ENCODE assay signal across 13 cellular contexts in the genomic region with DNA sequence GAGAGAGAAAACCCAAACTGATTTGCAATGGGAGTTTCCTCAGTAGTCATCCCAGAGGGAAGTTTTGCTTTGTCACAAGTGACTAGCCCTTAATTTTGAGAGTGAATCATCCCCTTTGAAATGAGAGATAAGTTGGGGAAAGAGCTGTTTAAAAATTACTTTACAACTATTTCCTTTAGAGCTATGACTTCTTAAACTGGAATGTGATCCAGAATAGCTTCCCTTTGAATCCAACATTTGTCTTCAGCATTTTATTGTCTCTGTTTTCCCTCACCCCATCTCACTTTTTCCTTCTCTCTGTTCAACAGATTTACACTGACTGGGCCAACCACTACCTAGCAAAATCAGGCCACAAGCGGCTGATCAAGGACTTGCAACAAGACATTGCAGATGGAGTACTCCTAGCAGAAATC.
A peak's percentile ranks its signal among the peaks of the same experiment; 100 is the strongest.
DNase-seq lines count a peak whose midpoint lies in the region; ATAC-seq and TF ChIP-seq lines count a peak whose summit lies in the region.
"Had no signal": no experiment of that assay in that cellular context is flagged by ENCODE, and none has a peak within 500 bp of the region (broad histone marks: within the 10 kb centered on the region; RNA-seq: fewer than 3 reads in every experiment).

No MANE protein-coding gene starts in this region.

- in situ Hi-C loops in brain microvascular endothelial cell (cut with HindIII; ENCODE audit: low pct_ligation_motif_present, low sequenced_read_pairs): no loop called here

- no peak overlapping the region for H3K4me3 Mint-ChIP-seq in natural killer cell
- H3K4me3 Mint-ChIP-seq: activated T-helper 17 cell treated with anti-CD3 and anti-CD28 coated beads, Interleukin-2, amount 50 U/mL, for 72 hours had no signal

- TF ChIP-seq CTCF in AG04449 (IDR thresholded peaks at IDR 0.05; ENCODE audit: insufficient read depth, low read length, missing control alignments) (no peak), brain microvascular endothelial cell (IDR thresholded peaks at IDR 0.05; ENCODE audit: low read depth, low read length, missing control alignments) (peak; percentile 2), lower lobe of right lung (IDR thresholded peaks at IDR 0.05) (no peak), natural killer cell (IDR thresholded peaks at IDR 0.05) (no peak)

- WGBS in HUES64: 56% methylated on average over 1 of the region's 1 CpG

- H3K27ac Mint-ChIP-seq in natural killer cell: no peak overlapping the region
- H3K27ac Mint-ChIP-seq: activated T-helper 17 cell treated with anti-CD3 and anti-CD28 coated beads, Interleukin-2, amount 50 U/mL, for 72 hours had no signal

- H3K36me3 ChIP-seq in HUES64 (ENCODE audit: insufficient read depth, low read length) (no peaks in the 10 kb centered on the region), brain microvascular endothelial cell (replicated peaks) (no peaks in the 10 kb centered on the region), lower lobe of right lung (no peaks in the 10 kb centered on the region)

- H3K4me1 ChIP-seq in HUES64 (ENCODE audit: insufficient read depth, low read length) (peaks cover 13% of the 10 kb centered on the region; the same call in 1 of the 2 replicates), lower lobe of right lung (peaks cover 5% of the 10 kb centered on the region)

- POLR2A ChIA-PET in AG04449 (lab: Yijun Ruan, JAX): interaction anchor here (0.9 to 1.0 kb wide), 2 partner anchors 14 to 16 kb away, joined by 3 to 12 read pairs; no protein-coding TSS in a partner anchor

- H3K27me3 ChIP-seq in HUES64 (ENCODE audit: insufficient read depth, low read length) (no peaks in the 10 kb centered on the region), brain microvascular endothelial cell (replicated peaks) (no peaks in the 10 kb centered on the region), lower lobe of right lung (ENCODE audit: low read depth) (no peaks in the 10 kb centered on the region)

- CTCF ChIA-PET in AG04449 (lab: Yijun Ruan, JAX): interaction anchor here (0.7 to 2.8 kb wide), 4 partner anchors 8 to 620 kb away, joined by 3 to 12 read pairs (median 3); no protein-coding TSS in a partner anchor

- H3K4me3 ChIP-seq in AG04449 (ENCODE audit: low read depth, low read length) (peak overlapping the region; percentile 61), HUES64 (ENCODE audit: low read length) (peak overlapping the region; percentile 26; the same call in 1 of the 2 replicates), brain microvascular endothelial cell (ENCODE audit: low read depth, low read length) (peak overlapping the region; percentile 50), lower lobe of right lung (no peak overlapping the region)

- H3K9me3 Mint-ChIP-seq in natural killer cell: peaks cover 14 to 18% of the 10 kb centered on the region in 2 donors

- no peaks in the 10 kb centered on the region for H3K27me3 Mint-ChIP-seq in natural killer cell (ENCODE audit: low read depth in 2 of 2)
- H3K27me3 Mint-ChIP-seq: activated T-helper 17 cell treated with anti-CD3 and anti-CD28 coated beads, Interleukin-2, amount 50 U/mL, for 72 hours had no signal

- H3K9ac ChIP-seq in HUES64 (ENCODE audit: low read depth, low read length): peak overlapping the region; percentile 45; the same call in 1 of the 2 replicates

- H3K9me3 ChIP-seq in HUES64 (ENCODE audit: insufficient read depth, low read depth, low read length) (no peaks in the 10 kb centered on the region), lower lobe of right lung (no peaks in the 10 kb centered on the region)

- peak; percentile 63 for DNase-seq in AG04449 (ENCODE audit: low read depth, low spot score)
- DNase-seq in brain microvascular endothelial cell: peak; percentile 64
- DNase-seq in lower lobe of right lung: no peak
- DNase-seq in MV-4-11 (lab: John Stamatoyannopoulos, UW): no peak
- DNase-seq in natural killer cell: no peak
- DNase-seq: glutamatergic neuron, right cardiac atrium, T-helper 2 cell had no signal

- ATAC-seq in lower lobe of right lung (no peak), GM21360 (IDR thresholded peaks at IDR 0.05; ENCODE audit: unreplicated experiment) (no peak), natural killer cell (no peak), HG02759 (IDR thresholded peaks at IDR 0.05; ENCODE audit: unreplicated experiment) (no peak)
- ATAC-seq: activated T-helper 17 cell treated with anti-CD3 and anti-CD28 coated beads, Interleukin-2, amount 50 U/mL, for 72 hours had no signal

- intact Hi-C loops in lower lobe of right lung (cut with DNase I) (no loop called here), natural killer cell (cut with micrococcal nuclease) (no loop called here)

- no peaks in the 10 kb centered on the region for H3K36me3 Mint-ChIP-seq in natural killer cell

- 0 out of 2 replicates have a peak overlapping the region, but pooled peaks have one; percentile 2 for H3K27ac ChIP-seq in HUES64 (ENCODE audit: low read depth, low read length)
- peak overlapping the region; percentile 76 for H3K27ac ChIP-seq in brain microvascular endothelial cell
- H3K27ac ChIP-seq in lower lobe of right lung: peak overlapping the region; percentile 1
- H3K27ac ChIP-seq: C4-2B had no signal

- H3K4me1 Mint-ChIP-seq in natural killer cell: no peaks in the 10 kb centered on the region
- H3K4me1 Mint-ChIP-seq: activated T-helper 17 cell treated with anti-CD3 and anti-CD28 coated beads, Interleukin-2, amount 50 U/mL, for 72 hours had no signal

Comparison
In these comparisons a context has a peak if more than half of its experiments do, and no peak if none do; other contexts are left out.
1. DNase-seq: peak in AG04449 (single experiment) and brain microvascular endothelial cell (single experiment); none in lower lobe of right lung (single experiment), MV-4-11 (single experiment) and natural killer cell (single experiment).
2. H3K27ac ChIP-seq: peak in every context shown above with its lines; median percentile 76 in brain microvascular endothelial cell; 2 in HUES64; 1 in lower lobe of right lung.